24 cellular contexts compared by ENCODE assay signal in the genomic region with DNA sequence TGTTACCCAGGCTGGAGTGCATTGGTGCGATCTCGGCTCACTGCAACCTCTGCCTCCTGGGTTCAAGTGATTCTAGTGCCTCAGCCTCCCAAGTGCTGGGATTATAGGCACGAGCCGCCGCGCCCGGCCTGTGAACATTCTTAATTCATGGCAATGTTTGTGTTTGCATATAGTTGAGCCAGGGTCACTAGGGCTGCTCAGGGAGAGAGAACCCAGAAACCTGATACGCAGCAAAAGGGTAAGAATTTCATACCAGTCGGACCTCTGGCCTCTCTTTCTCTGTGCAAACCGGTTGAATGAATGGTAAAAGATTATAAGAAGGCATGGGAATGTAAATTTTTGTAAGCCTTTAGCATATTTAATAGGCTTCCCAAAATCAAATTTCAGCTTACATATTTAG. TPM values are rescaled to one million over a fixed set of nuclear protein-coding genes. Genes with fewer than 3 reads are reported as not detected.
DNase-seq lines count a peak whose midpoint lies in the region; ATAC-seq and TF ChIP-seq lines count a peak whose summit lies in the region.
"Had no signal": no experiment of that assay in that cellular context is flagged by ENCODE, and none has a peak within 500 bp of the region (broad histone marks: within the 10 kb centered on the region; RNA-seq: fewer than 3 reads in every experiment).

No MANE protein-coding gene starts in this region.

- no peak overlapping the region for H3K4me3 ChIP-seq in SJCRH30
- H3K4me3 ChIP-seq in colonic mucosa: no peak overlapping the region
- no peak overlapping the region for H3K4me3 ChIP-seq in lung
- H3K4me3 ChIP-seq in stomach: no peak overlapping the region
- H3K4me3 ChIP-seq: A549; BLaER1 treated with 17β-estradiol and CSF1 and Interleukin-3, amounts not matched to agents 10 nM and 100 nM; GM23338 had no signal

- TF ChIP-seq POLR2A in stomach (IDR thresholded peaks at IDR 0.05): no peak

- 87 to 90% methylated on average over 10 of the region's 10 CpGs for WGBS in lung, 2 donors
- 28 to 72% (median 55%) methylated on average over 10 of the region's 10 CpGs for WGBS in stomach, 5 donors

- H3K36me3 ChIP-seq in SJCRH30: no peaks in the 10 kb centered on the region
- H3K36me3 ChIP-seq in colonic mucosa: no peaks in the 10 kb centered on the region
- H3K36me3 ChIP-seq in lung (ENCODE audit: control insufficient read depth in 2 of 2, insufficient read depth in 2 of 2, low read length in 2 of 2): no peaks in the 10 kb centered on the region
- no peaks in the 10 kb centered on the region for H3K36me3 ChIP-seq in stomach
- H3K36me3 ChIP-seq: BE2C; BLaER1 treated with 17β-estradiol and CSF1 and Interleukin-3, amounts not matched to agents 10 nM and 100 nM had no signal

- H3K27me3 ChIP-seq in SJCRH30 (peaks cover 7% of the 10 kb centered on the region; the same call in 1 of the 2 replicates), colonic mucosa (no peaks in the 10 kb centered on the region), lung (ENCODE audit: control insufficient read depth, insufficient read depth) (no peaks in the 10 kb centered on the region), stomach (peaks cover 0 to under 1% (median 0%) of the 10 kb centered on the region in 3 donors)
- H3K27me3 ChIP-seq: BE2C had no signal

- no peak overlapping the region for H3K27ac ChIP-seq in SJCRH30
- H3K27ac ChIP-seq in colonic mucosa: no peak overlapping the region
- no peak overlapping the region for H3K27ac ChIP-seq in lung (ENCODE audit: low read depth in 1 of 2, low read length in 1 of 2)
- H3K27ac ChIP-seq in stomach: no peak overlapping the region
- H3K27ac ChIP-seq: A549; BLaER1 treated with 17β-estradiol and CSF1 and Interleukin-3, amounts not matched to agents 10 nM and 100 nM had no signal

- H3K9me3 ChIP-seq in SJCRH30 (replicated peaks): no peaks in the 10 kb centered on the region
- H3K9me3 ChIP-seq in colonic mucosa: no peaks in the 10 kb centered on the region
- peaks cover 0 to 2% of the 10 kb centered on the region in 2 donors for H3K9me3 ChIP-seq in lung (ENCODE audit: control insufficient read depth in 2 of 2, insufficient read depth in 1 of 2, low read length in 1 of 2)
- no peaks in the 10 kb centered on the region for H3K9me3 ChIP-seq in stomach
- H3K9me3 ChIP-seq: A549; BE2C; BLaER1 treated with 17β-estradiol and CSF1 and Interleukin-3, amounts not matched to agents 10 nM and 100 nM had no signal

- no peak for ATAC-seq in lung (ENCODE audit: insufficient read depth, low FRiP score)
- no peak for ATAC-seq in HG03460 (IDR thresholded peaks at IDR 0.05; ENCODE audit: unreplicated experiment)
- ATAC-seq: A549, GM23338, HCT116 had no signal

- no peak overlapping the region for H3K9ac ChIP-seq in colonic mucosa (ENCODE audit: low read depth in 2 of 2, low read length in 2 of 2)
- H3K9ac ChIP-seq: BLaER1 treated with 17β-estradiol and CSF1 and Interleukin-3, amounts not matched to agents 10 nM and 100 nM had no signal

- intact Hi-C loops in colonic mucosa (cut with DNase I) (no loop called here), stomach (cut with DNase I; ENCODE audit: low total_unique reads) (no loop called here)

- DNase-seq in SJCRH30 (peak; percentile 30 to 49), colonic mucosa (peak; percentile 15), lung (ENCODE audit: low spot score) (peak; percentile 7), stomach (peak; percentile 43), NCI-H2081 treated with DMSO at 0.1 percent for 48 hours (lab: John Stamatoyannopoulos, UW) (no peak), NCI-H1694 (lab: John Stamatoyannopoulos, UW) (no peak)
- DNase-seq: 8988T; ACHN; AML-193; BE2C; Calu3; CD4-positive, alpha-beta T cell; CD8-positive, alpha-beta memory T cell; COR-L47; DMS53; DMS79 treated with DMSO at 0.1 percent for 48 hours; GF-D8; H9 had no signal

- TF ChIP-seq EP300 in stomach (IDR thresholded peaks at IDR 0.05): no peak

- no peak for TF ChIP-seq CTCF in colonic mucosa (IDR thresholded peaks at IDR 0.05)
- TF ChIP-seq CTCF in lung (IDR thresholded peaks at IDR 0.05; ENCODE audit: control extremely low read depth, extremely low read depth): no peak
- TF ChIP-seq CTCF in stomach (IDR thresholded peaks at IDR 0.05): no peak

- H3K4me1 ChIP-seq in SJCRH30 (peaks cover 7% of the 10 kb centered on the region; the same call in 1 of the 2 replicates), colonic mucosa (no peaks in the 10 kb centered on the region), lung (ENCODE audit: control insufficient read depth in 2 of 2, insufficient read depth in 2 of 2, low read length in 2 of 2) (no peaks in the 10 kb centered on the region), stomach (peaks cover 0 to 12% (median 4%) of the 10 kb centered on the region in 4 donors)
- H3K4me1 ChIP-seq: A549; BE2C; BLaER1 treated with 17β-estradiol and CSF1 and Interleukin-3, amounts not matched to agents 10 nM and 100 nM had no signal

RNA-seq across cellular contexts. Expression of gene TMEM98, which starts 6.9 kb away (rescaled TPM):
- total RNA-seq in SJCRH30 (2014; rRNA removed; shearing (Covaris generic)): 68.6 and 71.8 TPM in 2 replicates
- 100 to 1,000 TPM; 110 to 138 TPM for total RNA-seq in colonic mucosa
- 100 to 1,000 TPM in 1 of 2 donors, 10 to 100 TPM in 1; 46.8 to 176 TPM for total RNA-seq in lung
- 10 to 100 TPM; 28.4 to 45.8 TPM for polyA plus RNA-seq in lung
- total RNA-seq in stomach: 100 to 1,000 TPM in 4 of 5 donors, 10 to 100 TPM in 1; 46.4 to 161 (median 104) TPM
- 10 to 100 TPM; 43.7 to 49.6 (median 49.5) TPM for polyA plus RNA-seq in stomach
- total RNA-seq: CD4-positive, alpha-beta T cell had no signal
- polyA plus RNA-seq: CD14-positive monocyte; CD8-positive, alpha-beta memory T cell had no signal

RNA-seq across cellular contexts. Expression of gene MYO1D, which starts 44.1 kb away (rescaled TPM):
- 2.3 and 3.7 TPM in 2 replicates for total RNA-seq in SJCRH30 (2014; rRNA removed; shearing (Covaris generic))
- total RNA-seq in colonic mucosa: 100 to 1,000 TPM; 238 to 382 TPM
- 10 to 100 TPM; 73.1 to 75.8 TPM for total RNA-seq in lung
- 10 to 100 TPM; 22.0 to 49.7 TPM for polyA plus RNA-seq in lung
- total RNA-seq in stomach: 100 to 1,000 TPM in 3 of 5 donors, 10 to 100 TPM in 2; 69.3 to 727 (median 106) TPM
- polyA plus RNA-seq in stomach: 10 to 100 TPM; 11.6 to 14.5 (median 13.5) TPM

Comparison
In these comparisons a context has a peak if more than half of its experiments do, and no peak if none do; other contexts are left out.
1. DNase-seq: peak in SJCRH30 (2 of 2), colonic mucosa (single experiment), lung (single experiment) and stomach (single experiment); none in NCI-H2081 treated with DMSO at 0.1 percent for 48 hours (single experiment) and NCI-H1694 (single experiment).
2. RNA of gene MYO1D, which starts 44.1 kb away (total RNA-seq): 238 to 382 TPM in colonic mucosa, 69.3 to 727 TPM in stomach and 73.1 to 75.8 TPM in lung; 2.3 to 3.7 TPM in SJCRH30; every median in the first group is over 10 times any median in the second.